In genomic region chr4:168551945-168552695, GRCh38 we compare ENCODE assay signal across 10 cellular contexts. TPM values are rescaled to one million over a fixed set of nuclear protein-coding genes. Genes with fewer than 3 reads are reported as not detected.
DNase-seq lines count a peak whose midpoint lies in the region; ATAC-seq, FAIRE-seq and TF ChIP-seq lines count a peak whose summit lies in the region.
"Had no signal": no experiment of that assay in that cellular context is flagged by ENCODE, and none has a peak within 500 bp of the region (broad histone marks: within the 10 kb centered on the region; RNA-seq: fewer than 3 reads in every experiment).

No MANE protein-coding gene starts in this region.

- no peaks in the 10 kb centered on the region for H3K27me3 Mint-ChIP-seq in osteocyte (ENCODE audit: unreplicated experiment)

- BruUV-seq in GM12878 (replicated peaks; lab: Mats Ljungman, UMichigan), result no TSS peak

- CTCF ChIA-PET in GM12878 (lab: Yijun Ruan, JAX), result interaction anchor here (1.0 kb wide), 1 partner anchor 10 kb away, joined by 4 read pairs; no protein-coding TSS in a partner anchor

- SMC1A ChIA-PET in GM12878 (lab: Charles Lee; ENCODE audit: uncharacterized antibody, unreplicated experiment), result interaction anchor here (1.0 to 1.2 kb wide), 3 partner anchors 9 to 363 kb away, joined by 3 read pairs; no protein-coding TSS in a partner anchor

- TF ChIP-seq RAD21 in GM12878 (IDR thresholded peaks at IDR 0.05; ENCODE audit: insufficient read depth, low read depth, low read length), result 0 out of 2 replicates have a peak, but pooled peaks have one; percentile 13

- H3K4me1 ChIP-seq in GM12878 (ENCODE audit: control insufficient read depth, insufficient read depth, low read length), result no peaks in the 10 kb centered on the region

- TF ChIP-seq CTCF in GM12878 (IDR thresholded peaks at IDR 0.05 in 2 of 3, conservative IDR thresholded peaks at IDR 0.05 in 1 of 3; ENCODE audit: control insufficient read depth in 2 of 3, extremely low read depth in 1 of 3, insufficient read depth in 1 of 3, low read depth in 3 of 3, low read length in 3 of 3), result peak in 1 of 3 experiments; percentile 24; a peak in 1 of 6 replicates
- TF ChIP-seq CTCF in osteocyte (IDR thresholded peaks at IDR 0.05), result no peak

- intact Hi-C loops in GM12878 (cut with micrococcal nuclease; ENCODE audit: unreplicated experiment), result loop anchor here (10.0 kb wide), 1 partner anchor 367 kb away; no protein-coding TSS in a partner anchor

- H3K36me3 ChIP-seq in GM12878 (ENCODE audit: control insufficient read depth in 2 of 2, insufficient read depth in 2 of 2, low read length in 1 of 2), result no peaks in the 10 kb centered on the region

- TF ChIP-seq EP300 in GM12878 (IDR thresholded peaks at IDR 0.05; ENCODE audit: borderline replicate concordance in 1 of 2, control insufficient read depth in 1 of 2, low read depth in 2 of 2, low read length in 2 of 2), result no peak

- in situ Hi-C loops in KBM-7 (cut with MboI; ENCODE audit: low pct_unique_long_range_greater_than_20kb, low sequenced_read_pairs), result no loop called here
- in situ Hi-C loops in GM12878 (cut with MboI), result no loop called here

- DNase-seq in activated CD4-positive, CD25-positive, alpha-beta regulatory T cell treated with anti-CD3 and anti-CD28 coated beads, Interleukin-2, amount 50 U/mL, for 72 hours, result no peak
- DNase-seq in KBM-7 (peak; percentile 26), GM12878 (ENCODE audit: low read depth, low spot score) (no peak), osteocyte (ENCODE audit: extremely low spot score, unreplicated experiment) (no peak), pons (ENCODE audit: low spot score) (no peak)
- no peak for DNase-seq in activated effector memory CD4-positive, alpha-beta T cell treated with Interleukin-2 at 50 U/mL for 16 hours
- DNase-seq: amygdala had no signal

- no peak for FAIRE-seq in GM12878 (lab: Jason Lieb, UNC)

- 21% methylated on average over 2 of the region's 2 CpGs for WGBS in GM12878 (ENCODE audit: insufficient coverage, insufficient replicate concordance, low lambda C conversion rate, missing lambda C conversion rate)

- no peaks in the 10 kb centered on the region for H3K9me3 ChIP-seq in GM12878 (replicated peaks; ENCODE audit: control insufficient read depth, insufficient read depth, low read length)

- peak; percentile 51 to 60 for ATAC-seq in activated CD4-positive, CD25-positive, alpha-beta regulatory T cell treated with anti-CD3 and anti-CD28 coated beads, Interleukin-2, amount 50 U/mL, for 24 hours
- ATAC-seq in GM12878, result peak; percentile 61
- ATAC-seq in GM18909 (IDR thresholded peaks at IDR 0.05; ENCODE audit: poor library complexity, unreplicated experiment), result no peak

- no peak overlapping the region for H3K4me3 ChIP-seq in GM12878

- no peak overlapping the region for H3K4me3 Mint-ChIP-seq in osteocyte (ENCODE audit: unreplicated experiment)
- H3K4me3 Mint-ChIP-seq: IgD-negative memory B cell had no signal

- no peaks in the 10 kb centered on the region for H3K9me3 Mint-ChIP-seq in osteocyte (ENCODE audit: unreplicated experiment)
- H3K9me3 Mint-ChIP-seq: IgD-negative memory B cell had no signal

- H3K27me3 ChIP-seq in GM12878 (replicated peaks in 1 of 2; ENCODE audit: control insufficient read depth in 2 of 2, insufficient read depth in 2 of 2, low read length in 1 of 2), result no peaks in the 10 kb centered on the region

- peaks cover 48% of the 10 kb centered on the region for H3K4me1 Mint-ChIP-seq in osteocyte (ENCODE audit: unreplicated experiment)
- H3K4me1 Mint-ChIP-seq: IgD-negative memory B cell had no signal

- H3K9ac ChIP-seq in GM12878 (ENCODE audit: control insufficient read depth, insufficient read depth, low read length), result no peak overlapping the region

- H2AFZ ChIP-seq in GM12878 (ENCODE audit: control insufficient read depth, low read depth, low read length), result no peak overlapping the region

- H3K79me2 ChIP-seq in GM12878 (ENCODE audit: control insufficient read depth, insufficient read depth, low read length), result no peaks in the 10 kb centered on the region

- RAD21 ChIA-PET in GM12878 (lab: Charles Lee; ENCODE audit: unreplicated experiment), result interaction anchor here (1.0 to 1.1 kb wide), 2 partner anchors 22 to 367 kb away, joined by 3 read pairs; no protein-coding TSS in a partner anchor

- H3K4me2 ChIP-seq in GM12878 (ENCODE audit: control insufficient read depth, insufficient read depth), result no peak overlapping the region

- H3K27ac Mint-ChIP-seq in osteocyte (ENCODE audit: unreplicated experiment), result peak overlapping the region; percentile 31
- H3K27ac Mint-ChIP-seq: IgD-negative memory B cell had no signal

- no peaks in the 10 kb centered on the region for H4K20me1 ChIP-seq in GM12878 (ENCODE audit: control insufficient read depth, insufficient read depth)

- TF ChIP-seq POLR2A in GM12878 (IDR thresholded peaks at IDR 0.05; ENCODE audit: low read depth, low read length), result no peak

- no peak overlapping the region for H3K27ac ChIP-seq in GM12878 (ENCODE audit: control insufficient read depth, insufficient read depth)

- no peaks in the 10 kb centered on the region for H3K36me3 Mint-ChIP-seq in osteocyte (ENCODE audit: unreplicated experiment)
- H3K36me3 Mint-ChIP-seq: IgD-negative memory B cell had no signal

- POLR2A ChIA-PET in GM12878 (lab: Charles Lee), result no interaction called here

TF ChIP-seq in GM12878, 131 proteins besides CTCF, POLR2A, EP300 and RAD21 (continues in another document):
- no peak for TF ChIP-seq YBX1 (IDR thresholded peaks at IDR 0.05)
- no peak for TF ChIP-seq ZNF384 (IDR thresholded peaks at IDR 0.05; ENCODE audit: borderline replicate concordance, low read depth, low read length)
- TF ChIP-seq MLLT1 (IDR thresholded peaks at IDR 0.05), result no peak
- no peak for TF ChIP-seq ZNF217 (IDR thresholded peaks at IDR 0.05)
- no peak for TF ChIP-seq E2F4 (IDR thresholded peaks at IDR 0.05; ENCODE audit: low read depth, low read length)
- TF ChIP-seq BMI1 (IDR thresholded peaks at IDR 0.05; ENCODE audit: borderline replicate concordance), result no peak
- no peak for TF ChIP-seq ZSCAN29 (IDR thresholded peaks at IDR 0.05)
- no peak for TF ChIP-seq IRF5 (IDR thresholded peaks at IDR 0.05; ENCODE audit: borderline replicate concordance)
- no peak for TF ChIP-seq SIX5 (IDR thresholded peaks at IDR 0.05; ENCODE audit: low read depth, low read length, severe bottlenecking)

RNA-seq across cellular contexts. Expression of gene PALLD, which starts 55.3 kb away (rescaled TPM):
- 1.7 and 1.9 TPM in 2 replicates for total RNA-seq in GM12878 (2013; cell fraction: nucleolus; rRNA removed)
- total RNA-seq in GM12878 (2014; rRNA removed), result 1.0 and 1.7 TPM in 2 replicates
- 1.1 and 1.7 TPM in 2 replicates for total RNA-seq in GM12878 (2014; rRNA removed; fragmentation: Illumina TruSeq; extraction: Trizol)
- total RNA-seq in GM12878 (2021), result 2.1 TPM in 2 replicates
- not detected for polyA plus RNA-seq in GM12878 (2011; ENCODE audit: low read depth)
- 7.7 and 10.7 TPM in 2 replicates for polyA plus RNA-seq in GM12878 (2011; rRNA removed)
- polyA plus RNA-seq in GM12878 (2011; cell fraction: cytosol; rRNA removed), result 6.2 and 8.7 TPM in 2 replicates
- 9.0 and 9.5 TPM in 2 replicates for polyA plus RNA-seq in GM12878 (2011; cell fraction: nucleus; rRNA removed)
- 0.24 and 0.46 TPM in 2 replicates for polyA plus RNA-seq in GM12878 (2012)
- polyA plus RNA-seq in GM12878 (2014; fragmentation: Illumina TruSeq; extraction: Trizol), result 1.3 and 2.4 TPM in 2 replicates
- 1 to 10 TPM; 1.4 TPM for polyA plus RNA-seq in GM12878 (2014; fragmentation: Nextera tagmentation; extraction: Ambion mirVana)
- 0.98 and 2.0 TPM in 2 replicates for polyA plus RNA-seq in GM12878 (2014; rRNA removed)
- 1 to 10 TPM; 1.4 to 2.7 TPM for polyA plus RNA-seq in GM12878 (2016; fragmentation: Nextera tagmentation; extraction: Ambion mirVana)
- 10.9 and 14.3 TPM in 2 replicates for polyA minus RNA-seq in GM12878 (2011; rRNA and poly(A)+ RNA removed)
- 9.6 and 10.0 TPM in 2 replicates for polyA minus RNA-seq in GM12878 (2011; cell fraction: cytosol; rRNA and poly(A)+ RNA removed)
- polyA minus RNA-seq in GM12878 (2011; cell fraction: nucleus; rRNA and poly(A)+ RNA removed), result 7.6 and 11.6 TPM in 2 replicates
- 396 and 397 TPM in 2 replicates for total RNA-seq in osteocyte

Comparison
In these comparisons a context has a peak if more than half of its experiments do, and no peak if none do; other contexts are left out.
1. RNA of gene PALLD, which starts 55.3 kb away (total RNA-seq): 396 to 397 TPM in osteocyte; 1.0 to 2.1 TPM in GM12878; every median in the first group is over 100 times any median in the second.